In the genomic region with DNA sequence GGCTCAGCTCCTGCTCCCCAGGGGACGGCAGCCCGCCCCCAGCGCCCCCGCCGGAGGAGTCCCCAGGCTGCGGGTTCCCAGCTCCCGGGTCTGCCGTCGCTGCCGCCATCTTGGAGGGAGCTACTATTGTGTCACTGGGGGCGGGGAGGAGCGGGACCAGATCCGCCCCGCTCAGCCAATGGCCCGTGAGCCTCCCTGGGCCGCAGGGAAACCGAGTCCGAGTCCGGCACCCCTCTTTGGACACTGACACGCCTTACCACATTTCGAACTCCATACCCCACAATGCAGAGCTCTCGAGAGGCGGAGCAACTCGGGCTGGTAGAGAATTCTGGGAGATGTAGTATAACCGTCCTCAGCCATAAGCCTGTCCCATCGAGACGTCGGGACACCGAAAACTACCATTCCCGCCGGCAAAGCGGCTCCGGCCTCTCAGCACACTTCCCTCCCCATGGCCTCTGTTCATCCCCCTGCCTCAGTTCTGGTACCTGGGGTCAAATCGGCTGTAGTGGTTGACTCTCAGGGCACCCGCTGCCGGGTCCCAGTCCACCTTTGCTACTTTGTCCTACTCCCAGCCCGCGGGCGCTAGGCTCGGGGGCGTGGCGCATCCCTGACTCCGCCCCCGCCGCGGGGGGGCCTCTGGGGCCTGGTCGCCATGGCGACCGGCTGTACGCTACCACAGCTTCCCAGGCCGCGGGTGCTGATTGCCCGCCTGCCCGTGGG, we compare ENCODE assay signal across 1 cellular context.
TF ChIP-seq lines count a peak whose summit lies in the region.

A gene (minus strand): TSS at position 133 of the 720 bp plus-strand sequence. CDS start 24 bp downstream, at position 109.
A gene with protein sequence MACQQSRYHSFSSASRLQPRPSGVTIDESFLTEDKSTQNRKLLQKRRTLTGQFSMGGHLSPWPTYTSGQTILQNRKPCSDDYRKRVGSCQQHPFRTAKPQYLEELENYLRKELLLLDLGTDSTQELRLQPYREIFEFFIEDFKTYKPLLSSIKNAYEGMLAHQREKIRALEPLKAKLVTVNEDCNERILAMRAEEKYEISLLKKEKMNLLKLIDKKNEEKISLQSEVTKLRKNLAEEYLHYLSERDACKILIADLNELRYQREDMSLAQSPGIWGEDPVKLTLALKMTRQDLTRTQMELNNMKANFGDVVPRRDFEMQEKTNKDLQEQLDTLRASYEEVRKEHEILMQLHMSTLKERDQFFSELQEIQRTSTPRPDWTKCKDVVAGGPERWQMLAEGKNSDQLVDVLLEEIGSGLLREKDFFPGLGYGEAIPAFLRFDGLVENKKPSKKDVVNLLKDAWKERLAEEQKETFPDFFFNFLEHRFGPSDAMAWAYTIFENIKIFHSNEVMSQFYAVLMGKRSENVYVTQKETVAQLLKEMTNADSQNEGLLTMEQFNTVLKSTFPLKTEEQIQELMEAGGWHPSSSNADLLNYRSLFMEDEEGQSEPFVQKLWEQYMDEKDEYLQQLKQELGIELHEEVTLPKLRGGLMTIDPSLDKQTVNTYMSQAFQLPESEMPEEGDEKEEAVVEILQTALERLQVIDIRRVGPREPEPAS (plus strand): TSS at position 462 of the 720 bp plus-strand sequence. CDS start 261 bp downstream, outside the sequence.

TF ChIP-seq in HepG2, 621 proteins besides CTCF, POLR2A, EP300 and RAD21 (continued from another document and continues in another):
- TF ChIP-seq, protein P1, sequence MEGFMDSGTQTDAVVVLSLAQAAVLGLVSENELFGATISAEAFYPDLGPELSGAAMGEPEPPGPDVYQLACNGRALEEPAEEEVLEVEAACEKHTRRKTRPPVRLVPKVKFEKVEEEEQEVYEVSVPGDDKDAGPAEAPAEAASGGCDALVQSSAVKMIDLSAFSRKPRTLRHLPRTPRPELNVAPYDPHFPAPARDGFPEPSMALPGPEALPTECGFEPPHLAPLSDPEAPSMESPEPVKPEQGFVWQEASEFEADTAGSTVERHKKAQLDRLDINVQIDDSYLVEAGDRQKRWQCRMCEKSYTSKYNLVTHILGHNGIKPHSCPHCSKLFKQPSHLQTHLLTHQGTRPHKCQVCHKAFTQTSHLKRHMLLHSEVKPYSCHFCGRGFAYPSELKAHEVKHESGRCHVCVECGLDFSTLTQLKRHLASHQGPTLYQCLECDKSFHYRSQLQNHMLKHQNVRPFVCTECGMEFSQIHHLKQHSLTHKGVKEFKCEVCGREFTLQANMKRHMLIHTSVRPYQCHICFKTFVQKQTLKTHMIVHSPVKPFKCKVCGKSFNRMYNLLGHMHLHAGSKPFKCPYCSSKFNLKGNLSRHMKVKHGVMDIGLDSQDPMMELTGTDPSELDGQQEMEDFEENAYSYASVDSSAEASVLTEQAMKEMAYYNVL (CRISPR knock-in tag; IDR thresholded peaks at IDR 0.05; ENCODE audit: borderline replicate concordance): no peak
- TF ChIP-seq RFX3 (CRISPR knock-in tag; IDR thresholded peaks at IDR 0.05) (peak; percentile 99), ZFP41 (CRISPR knock-in tag; IDR thresholded peaks at IDR 0.05; ENCODE audit: borderline replicate concordance) (no peak), MTF1 (CRISPR knock-in tag; IDR thresholded peaks at IDR 0.05) (no peak; the same call in 1 of the 2 replicates), ZFP1 (CRISPR knock-in tag; IDR thresholded peaks at IDR 0.05) (no peak), FOXM1 (CRISPR knock-in tag; IDR thresholded peaks at IDR 0.05) (no peak), PCBP1 (IDR thresholded peaks at IDR 0.05; ENCODE audit: borderline replicate concordance, low read depth, low read length) (peak; percentile 86; the same call in 1 of the 2 replicates), KMT2A (CRISPR knock-in tag; IDR thresholded peaks at IDR 0.05) (peak; percentile 82), AHR (CRISPR knock-in tag; IDR thresholded peaks at IDR 0.05) (no peak), ZNF577 (CRISPR knock-in tag; IDR thresholded peaks at IDR 0.05; ENCODE audit: borderline replicate concordance, low read depth) (no peak), ZNF335 (CRISPR knock-in tag; IDR thresholded peaks at IDR 0.05) (peak; percentile 60), JDP2 (CRISPR knock-in tag; IDR thresholded peaks at IDR 0.05; ENCODE audit: borderline replicate concordance) (no peak; the same call in 1 of the 2 replicates), MAF1 (CRISPR knock-in tag; IDR thresholded peaks at IDR 0.05; ENCODE audit: borderline replicate concordance) (no peak), ZNF547 (CRISPR knock-in tag; IDR thresholded peaks at IDR 0.05) (no peak; the same call in none of the 2 replicates), RARG (CRISPR knock-in tag; IDR thresholded peaks at IDR 0.05; ENCODE audit: low read depth) (no peak)
- TF ChIP-seq, protein P2, sequence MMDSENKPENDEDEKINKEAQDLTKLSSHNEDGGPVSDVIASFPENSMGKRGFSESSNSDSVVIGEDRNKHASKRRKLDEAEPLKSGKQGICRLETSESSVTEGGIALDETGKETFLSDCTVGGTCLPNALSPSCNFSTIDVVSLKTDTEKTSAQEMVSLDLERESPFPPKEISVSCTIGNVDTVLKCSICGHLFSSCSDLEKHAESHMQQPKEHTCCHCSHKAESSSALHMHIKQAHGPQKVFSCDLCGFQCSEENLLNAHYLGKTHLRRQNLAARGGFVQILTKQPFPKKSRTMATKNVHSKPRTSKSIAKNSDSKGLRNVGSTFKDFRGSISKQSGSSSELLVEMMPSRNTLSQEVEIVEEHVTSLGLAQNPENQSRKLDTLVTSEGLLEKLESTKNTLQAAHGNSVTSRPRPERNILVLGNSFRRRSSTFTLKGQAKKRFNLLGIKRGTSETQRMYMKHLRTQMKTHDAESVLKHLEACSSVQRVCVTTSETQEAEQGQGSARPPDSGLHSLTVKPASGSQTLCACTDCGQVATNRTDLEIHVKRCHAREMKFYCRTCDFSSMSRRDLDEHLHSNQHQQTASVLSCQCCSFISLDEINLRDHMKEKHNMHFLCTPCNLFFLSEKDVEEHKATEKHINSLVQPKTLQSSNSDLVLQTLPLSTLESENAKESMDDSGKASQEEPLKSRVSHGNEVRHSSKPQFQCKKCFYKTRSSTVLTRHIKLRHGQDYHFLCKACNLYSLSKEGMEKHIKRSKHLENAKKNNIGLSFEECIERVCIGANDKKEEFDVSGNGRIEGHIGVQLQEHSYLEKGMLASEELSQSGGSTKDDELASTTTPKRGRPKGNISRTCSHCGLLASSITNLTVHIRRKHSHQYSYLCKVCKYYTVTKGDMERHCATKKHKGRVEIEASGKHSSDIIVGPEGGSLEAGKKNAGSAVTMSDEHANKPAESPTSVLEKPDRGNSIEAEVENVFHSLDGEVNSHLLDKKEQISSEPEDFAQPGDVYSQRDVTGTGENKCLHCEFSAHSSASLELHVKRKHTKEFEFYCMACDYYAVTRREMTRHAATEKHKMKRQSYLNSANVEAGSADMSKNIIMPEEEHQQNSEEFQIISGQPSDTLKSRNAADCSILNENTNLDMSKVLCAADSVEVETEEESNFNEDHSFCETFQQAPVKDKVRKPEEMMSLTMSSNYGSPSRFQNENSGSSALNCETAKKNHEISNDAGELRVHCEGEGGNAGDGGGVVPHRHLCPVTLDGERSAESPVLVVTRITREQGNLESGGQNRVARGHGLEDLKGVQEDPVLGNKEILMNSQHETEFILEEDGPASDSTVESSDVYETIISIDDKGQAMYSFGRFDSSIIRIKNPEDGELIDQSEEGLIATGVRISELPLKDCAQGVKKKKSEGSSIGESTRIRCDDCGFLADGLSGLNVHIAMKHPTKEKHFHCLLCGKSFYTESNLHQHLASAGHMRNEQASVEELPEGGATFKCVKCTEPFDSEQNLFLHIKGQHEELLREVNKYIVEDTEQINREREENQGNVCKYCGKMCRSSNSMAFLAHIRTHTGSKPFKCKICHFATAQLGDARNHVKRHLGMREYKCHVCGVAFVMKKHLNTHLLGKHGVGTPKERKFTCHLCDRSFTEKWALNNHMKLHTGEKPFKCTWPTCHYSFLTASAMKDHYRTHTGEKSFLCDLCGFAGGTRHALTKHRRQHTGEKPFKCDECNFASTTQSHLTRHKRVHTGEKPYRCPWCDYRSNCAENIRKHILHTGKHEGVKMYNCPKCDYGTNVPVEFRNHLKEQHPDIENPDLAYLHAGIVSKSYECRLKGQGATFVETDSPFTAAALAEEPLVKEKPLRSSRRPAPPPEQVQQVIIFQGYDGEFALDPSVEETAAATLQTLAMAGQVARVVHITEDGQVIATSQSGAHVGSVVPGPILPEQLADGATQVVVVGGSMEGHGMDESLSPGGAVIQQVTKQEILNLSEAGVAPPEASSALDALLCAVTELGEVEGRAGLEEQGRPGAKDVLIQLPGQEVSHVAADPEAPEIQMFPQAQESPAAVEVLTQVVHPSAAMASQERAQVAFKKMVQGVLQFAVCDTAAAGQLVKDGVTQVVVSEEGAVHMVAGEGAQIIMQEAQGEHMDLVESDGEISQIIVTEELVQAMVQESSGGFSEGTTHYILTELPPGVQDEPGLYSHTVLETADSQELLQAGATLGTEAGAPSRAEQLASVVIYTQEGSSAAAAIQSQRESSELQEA (CRISPR knock-in tag; IDR thresholded peaks at IDR 0.05; ENCODE audit: not compliant biosample characterization): no peak
- TF ChIP-seq, protein P3, sequence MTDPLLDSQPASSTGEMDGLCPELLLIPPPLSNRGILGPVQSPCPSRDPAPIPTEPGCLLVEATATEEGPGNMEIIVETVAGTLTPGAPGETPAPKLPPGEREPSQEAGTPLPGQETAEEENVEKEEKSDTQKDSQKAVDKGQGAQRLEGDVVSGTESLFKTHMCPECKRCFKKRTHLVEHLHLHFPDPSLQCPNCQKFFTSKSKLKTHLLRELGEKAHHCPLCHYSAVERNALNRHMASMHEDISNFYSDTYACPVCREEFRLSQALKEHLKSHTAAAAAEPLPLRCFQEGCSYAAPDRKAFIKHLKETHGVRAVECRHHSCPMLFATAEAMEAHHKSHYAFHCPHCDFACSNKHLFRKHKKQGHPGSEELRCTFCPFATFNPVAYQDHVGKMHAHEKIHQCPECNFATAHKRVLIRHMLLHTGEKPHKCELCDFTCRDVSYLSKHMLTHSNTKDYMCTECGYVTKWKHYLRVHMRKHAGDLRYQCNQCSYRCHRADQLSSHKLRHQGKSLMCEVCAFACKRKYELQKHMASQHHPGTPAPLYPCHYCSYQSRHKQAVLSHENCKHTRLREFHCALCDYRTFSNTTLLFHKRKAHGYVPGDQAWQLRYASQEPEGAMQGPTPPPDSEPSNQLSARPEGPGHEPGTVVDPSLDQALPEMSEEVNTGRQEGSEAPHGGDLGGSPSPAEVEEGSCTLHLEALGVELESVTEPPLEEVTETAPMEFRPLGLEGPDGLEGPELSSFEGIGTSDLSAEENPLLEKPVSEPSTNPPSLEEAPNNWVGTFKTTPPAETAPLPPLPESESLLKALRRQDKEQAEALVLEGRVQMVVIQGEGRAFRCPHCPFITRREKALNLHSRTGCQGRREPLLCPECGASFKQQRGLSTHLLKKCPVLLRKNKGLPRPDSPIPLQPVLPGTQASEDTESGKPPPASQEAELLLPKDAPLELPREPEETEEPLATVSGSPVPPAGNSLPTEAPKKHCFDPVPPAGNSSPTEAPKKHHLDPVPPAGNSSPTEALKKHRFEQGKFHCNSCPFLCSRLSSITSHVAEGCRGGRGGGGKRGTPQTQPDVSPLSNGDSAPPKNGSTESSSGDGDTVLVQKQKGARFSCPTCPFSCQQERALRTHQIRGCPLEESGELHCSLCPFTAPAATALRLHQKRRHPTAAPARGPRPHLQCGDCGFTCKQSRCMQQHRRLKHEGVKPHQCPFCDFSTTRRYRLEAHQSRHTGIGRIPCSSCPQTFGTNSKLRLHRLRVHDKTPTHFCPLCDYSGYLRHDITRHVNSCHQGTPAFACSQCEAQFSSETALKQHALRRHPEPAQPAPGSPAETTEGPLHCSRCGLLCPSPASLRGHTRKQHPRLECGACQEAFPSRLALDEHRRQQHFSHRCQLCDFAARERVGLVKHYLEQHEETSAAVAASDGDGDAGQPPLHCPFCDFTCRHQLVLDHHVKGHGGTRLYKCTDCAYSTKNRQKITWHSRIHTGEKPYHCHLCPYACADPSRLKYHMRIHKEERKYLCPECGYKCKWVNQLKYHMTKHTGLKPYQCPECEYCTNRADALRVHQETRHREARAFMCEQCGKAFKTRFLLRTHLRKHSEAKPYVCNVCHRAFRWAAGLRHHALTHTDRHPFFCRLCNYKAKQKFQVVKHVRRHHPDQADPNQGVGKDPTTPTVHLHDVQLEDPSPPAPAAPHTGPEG (CRISPR knock-in tag; IDR thresholded peaks at IDR 0.05): no peak
- TF ChIP-seq, protein P4, sequence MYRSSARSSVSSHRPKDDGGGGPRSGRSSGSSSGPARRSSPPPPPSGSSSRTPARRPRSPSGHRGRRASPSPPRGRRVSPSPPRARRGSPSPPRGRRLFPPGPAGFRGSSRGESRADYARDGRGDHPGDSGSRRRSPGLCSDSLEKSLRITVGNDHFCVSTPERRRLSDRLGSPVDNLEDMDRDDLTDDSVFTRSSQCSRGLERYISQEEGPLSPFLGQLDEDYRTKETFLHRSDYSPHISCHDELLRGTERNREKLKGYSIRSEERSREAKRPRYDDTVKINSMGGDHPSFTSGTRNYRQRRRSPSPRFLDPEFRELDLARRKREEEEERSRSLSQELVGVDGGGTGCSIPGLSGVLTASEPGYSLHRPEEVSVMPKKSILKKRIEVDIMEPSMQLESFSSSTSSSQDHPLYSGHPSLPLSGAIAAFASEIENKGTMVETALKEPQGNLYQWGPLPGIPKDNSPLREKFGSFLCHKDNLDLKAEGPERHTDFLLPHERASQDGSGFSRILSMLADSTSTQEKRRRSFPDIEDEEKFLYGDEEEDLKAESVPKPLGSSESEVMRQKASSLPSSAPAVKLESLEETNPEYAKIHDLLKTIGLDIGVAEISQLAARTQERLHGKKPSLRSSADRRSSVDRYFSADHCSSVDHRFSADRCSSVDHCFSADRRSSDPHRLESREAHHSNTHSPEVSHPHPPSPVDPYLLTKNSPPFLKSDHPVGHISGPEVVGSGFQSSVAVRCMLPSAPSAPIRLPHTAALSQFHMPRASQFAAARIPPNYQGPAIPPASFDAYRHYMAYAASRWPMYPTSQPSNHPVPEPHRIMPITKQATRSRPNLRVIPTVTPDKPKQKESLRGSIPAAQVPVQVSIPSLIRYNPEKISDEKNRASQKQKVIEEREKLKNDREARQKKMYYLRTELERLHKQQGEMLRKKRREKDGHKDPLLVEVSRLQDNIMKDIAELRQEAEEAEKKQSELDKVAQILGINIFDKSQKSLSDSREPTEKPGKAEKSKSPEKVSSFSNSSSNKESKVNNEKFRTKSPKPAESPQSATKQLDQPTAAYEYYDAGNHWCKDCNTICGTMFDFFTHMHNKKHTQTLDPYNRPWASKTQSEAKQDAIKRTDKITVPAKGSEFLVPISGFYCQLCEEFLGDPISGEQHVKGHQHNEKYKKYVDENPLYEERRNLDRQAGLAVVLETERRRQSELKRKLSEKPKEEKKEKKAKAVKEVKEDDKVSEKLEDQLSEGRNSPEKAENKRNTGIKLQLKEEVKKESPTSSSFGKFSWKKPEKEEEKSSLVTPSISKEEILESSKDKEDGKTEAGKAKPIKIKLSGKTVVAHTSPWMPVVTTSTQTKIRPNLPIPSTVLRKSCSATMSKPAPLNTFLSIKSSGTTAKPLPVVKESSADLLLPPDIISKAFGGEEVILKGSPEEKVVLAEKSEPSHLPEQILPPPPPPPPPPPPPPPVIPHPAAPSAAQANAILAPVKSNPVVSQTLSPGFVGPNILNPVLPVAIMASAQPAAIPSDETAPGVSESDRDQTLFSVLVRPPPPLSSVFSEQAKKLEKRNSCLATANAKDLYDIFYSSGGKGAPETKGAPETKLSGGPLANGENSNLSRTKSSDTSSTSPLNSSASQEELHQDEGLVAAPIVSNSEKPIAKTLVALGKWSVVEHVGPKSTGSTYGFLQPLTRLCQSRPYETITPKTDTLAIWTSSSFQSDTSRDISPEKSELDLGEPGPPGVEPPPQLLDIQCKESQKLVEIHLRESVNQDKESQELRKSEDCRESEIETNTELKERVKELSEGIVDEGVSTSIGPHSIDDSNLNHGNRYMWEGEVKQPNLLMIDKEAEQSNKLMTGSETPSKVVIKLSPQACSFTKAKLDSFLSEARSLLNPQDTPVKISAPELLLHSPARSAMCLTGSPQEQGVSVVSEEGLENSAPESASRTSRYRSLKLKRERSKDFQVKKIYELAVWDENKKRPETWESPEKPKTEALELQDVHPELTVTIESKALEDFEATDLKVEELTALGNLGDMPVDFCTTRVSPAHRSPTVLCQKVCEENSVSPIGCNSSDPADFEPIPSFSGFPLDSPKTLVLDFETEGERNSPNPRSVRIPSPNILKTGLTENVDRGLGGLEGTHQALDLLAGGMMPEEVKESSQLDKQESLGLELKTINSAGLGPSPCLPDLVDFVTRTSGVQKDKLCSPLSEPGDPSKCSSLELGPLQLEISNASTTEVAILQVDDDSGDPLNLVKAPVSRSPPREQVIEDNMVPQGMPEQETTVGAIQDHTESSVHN (CRISPR knock-in tag; IDR thresholded peaks at IDR 0.05): no peak
